In the genomic region with DNA sequence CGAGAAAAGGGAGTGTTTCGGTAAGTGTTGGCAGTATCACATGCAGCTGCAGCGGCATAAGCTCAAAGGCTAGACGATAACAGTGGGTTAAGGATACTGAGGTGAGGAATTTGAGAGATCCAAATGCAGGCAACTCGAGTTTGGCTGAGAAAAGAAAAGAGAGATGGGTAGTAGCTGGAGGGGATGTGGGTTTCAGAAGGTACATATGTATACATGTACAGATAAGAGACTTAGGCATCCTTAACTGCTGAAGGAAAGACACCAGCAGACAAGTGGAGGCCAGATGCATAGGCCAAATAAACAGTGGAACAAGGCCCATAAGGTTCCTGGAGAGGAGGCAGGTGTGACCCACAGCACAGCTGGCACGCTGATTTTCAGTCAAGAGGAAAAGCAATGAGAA, we compare ENCODE assay signal across 15 cellular contexts.
"Had no signal": no experiment of that assay in that cellular context is flagged by ENCODE, and none has a peak within 500 bp of the region (broad histone marks: within the 10 kb centered on the region; RNA-seq: fewer than 3 reads in every experiment).

No MANE protein-coding gene starts in this region.

- H3K27ac ChIP-seq: epithelial cell of prostate, esophagus muscularis mucosa, gastrocnemius medialis, heart right ventricle, testis, transverse colon had no signal

- H3K4me3 ChIP-seq: esophagus muscularis mucosa, gastrocnemius medialis, heart right ventricle, mucosa of descending colon, testis, transverse colon had no signal

- H3K36me3 ChIP-seq: gastrocnemius medialis had no signal

- H3K27me3 ChIP-seq: esophagus muscularis mucosa, gastrocnemius medialis, heart right ventricle, testis, transverse colon had no signal

- DNase-seq: effector memory CD8-positive, alpha-beta T cell; gastrocnemius medialis; heart right ventricle; islet precursor cell; mucosa of descending colon; naive thymus-derived CD8-positive, alpha-beta T cell; posterior cingulate gyrus; stimulated activated CD4-positive, alpha-beta T cell treated with anti-CD3 and anti-CD28 coated beads, Interleukin-2, amount 100 ng/mL, for 24 hours; stimulated activated CD4-positive, alpha-beta T cell treated with anti-CD3 and anti-CD28 coated beads, Interleukin-4, amount 100 ng/mL, for 4 hours; stimulated activated naive B cell treated with anti-CD40 and anti-IgM and Interleukin-4, amounts not matched to agents 10 μg/mL and 1 μg/mL and 100 μg/mL, for 72 hours; stimulated activated naive CD8-positive, alpha-beta T cell treated with anti-CD3 and anti-CD28 coated beads, Interleukin-15, amount 100 ng/mL, for 72 hours; testis; transverse colon had no signal

- H3K9me3 ChIP-seq: esophagus muscularis mucosa, gastrocnemius medialis, heart right ventricle, mucosa of descending colon, testis, transverse colon had no signal

- H3K4me1 ChIP-seq: esophagus muscularis mucosa, gastrocnemius medialis, testis, transverse colon had no signal
